In the genomic region with DNA sequence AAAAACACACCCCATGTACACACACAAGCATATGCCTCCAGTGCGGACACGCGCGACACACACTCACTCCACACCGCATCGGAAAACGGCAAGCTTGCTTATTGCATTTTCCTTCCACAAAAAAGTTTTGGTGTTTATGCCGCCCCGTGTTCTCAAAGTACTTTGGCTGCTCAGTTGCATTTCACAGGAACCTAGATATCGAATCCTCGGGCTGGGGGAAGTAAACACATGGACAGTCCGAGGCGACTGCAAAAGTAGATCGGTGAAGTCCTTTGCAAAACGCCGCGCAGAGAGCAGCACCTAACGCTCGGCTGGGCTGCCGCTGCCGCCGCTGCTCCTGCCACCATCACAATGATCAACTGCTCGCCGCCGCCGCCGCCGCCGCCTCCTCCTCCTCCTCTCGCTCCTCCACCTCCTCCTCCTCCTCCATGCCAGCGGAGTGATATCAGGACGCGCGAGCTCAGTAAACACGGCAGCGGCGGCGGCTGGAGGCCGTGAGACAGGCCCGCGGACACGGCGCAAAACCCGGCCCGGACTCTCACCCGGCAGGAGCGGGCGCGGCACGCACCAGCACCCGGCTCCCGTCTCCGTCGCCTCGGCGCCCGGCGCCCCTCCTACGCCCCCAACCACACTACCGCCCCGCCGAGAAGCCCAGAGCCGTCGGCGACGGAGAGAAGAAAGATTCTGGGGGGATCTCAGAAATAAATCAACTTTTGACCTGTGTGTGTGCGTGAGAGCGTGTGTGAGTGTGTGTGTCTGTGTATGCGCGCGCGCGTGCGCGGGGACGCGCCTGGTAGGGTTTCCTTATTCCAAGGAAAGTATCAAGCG, we compare ENCODE assay signal across 8 cellular contexts. TPM values are rescaled to one million over a fixed set of nuclear protein-coding genes. Genes with fewer than 3 reads are reported as not detected.
DNase-seq lines count a peak whose midpoint lies in the region; ATAC-seq and TF ChIP-seq lines count a peak whose summit lies in the region.

A gene (minus strand): TSS at position 441 of the 828 bp plus-strand sequence. CDS start 857 bp downstream, outside the sequence.

- H2AFZ ChIP-seq in H9 (ENCODE audit: low read length) = peak within 1 kb of the TSS; percentile 96

- no peak within 1 kb of the TSS for H3T11ph ChIP-seq in H9 (ENCODE audit: low read length)

- no peak within 1 kb of the TSS for H4K5ac ChIP-seq in H9 (ENCODE audit: insufficient read length, low read depth, low read length)

- WGBS in H9 (ENCODE audit: extremely low coverage, insufficient read length, low lambda C conversion rate) = no CpG with 5 or more reads among the region's 78 CpGs

- H3K36me3 Mint-ChIP-seq in H9 (ENCODE audit: insufficient read depth in 1 of 3, low read depth in 3 of 3) (no peaks in the 10 kb centered on the region), neural crest cell (ENCODE audit: low read depth) (no peaks in the 10 kb centered on the region)

- H3K4me1 Mint-ChIP-seq in H9 (peaks cover 15 to 18% of the 10 kb centered on the region in 2 experiments), neural crest cell (peaks cover 28% of the 10 kb centered on the region)

- no peak within 1 kb of the TSS for H4K91ac ChIP-seq in H9 (ENCODE audit: insufficient read length, low read depth, low read length)

- H3K9me3 Mint-ChIP-seq in H9 = no peaks in the 10 kb centered on the region
- no peaks in the 10 kb centered on the region for H3K9me3 Mint-ChIP-seq in neural crest cell

- H2BK5ac ChIP-seq in H9 (ENCODE audit: insufficient read length, low read length) = no peak within 1 kb of the TSS

- no peak within 1 kb of the TSS for H2AK5ac ChIP-seq in H9 (ENCODE audit: insufficient read length, low read length)

- no peaks in the 10 kb centered on the region for H3K79me2 ChIP-seq in H9 (ENCODE audit: insufficient read depth, low read length)

- TF ChIP-seq CTCF in H9 (conservative IDR thresholded peaks at IDR 0.05) = no peak
- TF ChIP-seq CTCF in NB4 (IDR thresholded peaks at IDR 0.05; ENCODE audit: low read depth, low read length) = no peak
- peak; percentile 9 for TF ChIP-seq CTCF in foreskin keratinocyte (conservative IDR thresholded peaks at IDR 0.05)
- TF ChIP-seq CTCF in neural crest cell (conservative IDR thresholded peaks at IDR 0.05) = no peak

- peak within 1 kb of the TSS; percentile 34 for H3K9ac ChIP-seq in H9 (ENCODE audit: extremely low read depth, insufficient read length, low read length)

- H2BK12ac ChIP-seq in H9 (ENCODE audit: insufficient read length, low read depth, low read length) = no peak within 1 kb of the TSS

- no peaks in the 10 kb centered on the region for H3K36me3 ChIP-seq in SJSA1

- peak; percentile 64 for ATAC-seq in foreskin keratinocyte
- peak; percentile 19 for ATAC-seq in stimulated activated naive CD8-positive, alpha-beta T cell treated with anti-CD3 and anti-CD28 coated beads, Interleukin-15, Interleukin-2, amounts not matched to agents 100 U/mL and 50 U/mL, for 24 hours

- H3K23ac ChIP-seq in H9 (ENCODE audit: insufficient read length, low read depth, low read length) = no peak within 1 kb of the TSS

- H3K27me3 Mint-ChIP-seq in H9 (ENCODE audit: low read depth) (peaks cover 4% of the 10 kb centered on the region; the same call in 1 of the 2 replicates), neural crest cell (ENCODE audit: low read depth) (peaks cover 2% of the 10 kb centered on the region)

- H3K27ac ChIP-seq in H9 (ENCODE audit: insufficient read length, low read depth, low read length) (no peak within 1 kb of the TSS), SJSA1 (peak within 1 kb of the TSS; percentile 83), foreskin keratinocyte (peak within 1 kb of the TSS; percentile 52)

- peak within 1 kb of the TSS; percentile 74 for H3K14ac ChIP-seq in H9 (ENCODE audit: insufficient read depth, low read length)

- peak; percentile 37 for TF ChIP-seq POLR2A in NB4 (IDR thresholded peaks at IDR 0.05; ENCODE audit: extremely low read depth, insufficient read length)

- peaks cover 18% of the 10 kb centered on the region for H3K23me2 ChIP-seq in H9 (ENCODE audit: insufficient read length, low read depth, low read length, poor library complexity, severe bottlenecking)

- no peak within 1 kb of the TSS for H2BK20ac ChIP-seq in H9 (ENCODE audit: low read depth, low read length, poor library complexity, severe bottlenecking)

- H3K56ac ChIP-seq in H9 (ENCODE audit: insufficient read length, low read depth, low read length) = no peak within 1 kb of the TSS

- H3K4me3 ChIP-seq in NB4 (ENCODE audit: low read depth, low read length) (peak within 1 kb of the TSS; percentile 84), SJSA1 (peak within 1 kb of the TSS; percentile 63)

- H3K4me1 ChIP-seq in H9 (ENCODE audit: insufficient read depth, low read length) = peaks cover 2% of the 10 kb centered on the region; the same call in 1 of the 2 replicates
- H3K4me1 ChIP-seq in SJSA1 (replicated peaks) = no peaks in the 10 kb centered on the region
- peaks cover 3% of the 10 kb centered on the region for H3K4me1 ChIP-seq in foreskin keratinocyte

- H3K27ac Mint-ChIP-seq in H9 (peak within 1 kb of the TSS in 2 of 3 experiments; percentile 77 to 83; a peak in 3 of 7 replicates), neural crest cell (ENCODE audit: unreplicated experiment) (peak within 1 kb of the TSS; percentile 98)

- no peak within 1 kb of the TSS for H3K18ac ChIP-seq in H9 (ENCODE audit: insufficient read length, low read depth, low read length)

- H3K4me2 ChIP-seq in H9 (ENCODE audit: insufficient read depth, insufficient read length, low read length) = peak within 1 kb of the TSS; percentile 84

- no peak within 1 kb of the TSS for H3K4ac ChIP-seq in H9 (ENCODE audit: low read depth, low read length)

- H3K79me1 ChIP-seq in H9 (ENCODE audit: insufficient read depth, low read depth, low read length, poor library complexity, severe bottlenecking) = no peaks in the 10 kb centered on the region

- H2BK120ac ChIP-seq in H9 (ENCODE audit: low read depth, low read length, poor library complexity, severe bottlenecking) = no peak within 1 kb of the TSS

- no peaks in the 10 kb centered on the region for H4K20me1 ChIP-seq in H9 (ENCODE audit: control insufficient read depth, insufficient read depth, insufficient read length)

- H3K27me3 ChIP-seq in H9 (ENCODE audit: insufficient read depth, low read length) = no peaks in the 10 kb centered on the region; the same call in 1 of the 2 replicates
- no peaks in the 10 kb centered on the region for H3K27me3 ChIP-seq in SJSA1 (replicated peaks)
- no peaks in the 10 kb centered on the region for H3K27me3 ChIP-seq in foreskin keratinocyte

- DNase-seq in COLO829 (ENCODE audit: low spot score) (peak; percentile 63), H9 (peak; percentile 89), NB4 (ENCODE audit: low read depth) (peak; percentile 95), SJSA1 (ENCODE audit: low read depth in 1 of 2, low spot score in 2 of 2) (peak; percentile 92 to 95), foreskin keratinocyte (peak; percentile 84 to 93), neural crest cell (ENCODE audit: low read depth, low spot score) (peak; percentile 93)
- DNase-seq in activated naive CD4-positive, alpha-beta T cell (lab: John Stamatoyannopoulos, UW) = peak; percentile 30 to 79 (median 66)
- peak; percentile 87 for DNase-seq in stimulated activated naive CD8-positive, alpha-beta T cell treated with anti-CD3 and anti-CD28 coated beads, Interleukin-15, Interleukin-2, amounts not matched to agents 100 U/mL and 50 U/mL, for 24 hours

- no peak within 1 kb of the TSS for H4K8ac ChIP-seq in H9 (replicated peaks; ENCODE audit: insufficient read length, low read depth, low read length)

- H3K9me3 ChIP-seq in H9 (ENCODE audit: control insufficient read depth, low read depth, low read length) = no peaks in the 10 kb centered on the region
- H3K9me3 ChIP-seq in SJSA1 (replicated peaks) = no peaks in the 10 kb centered on the region

- H2BK15ac ChIP-seq in H9 (ENCODE audit: low read depth, low read length) = no peak within 1 kb of the TSS

- H3K4me3 Mint-ChIP-seq in H9 (peak within 1 kb of the TSS; percentile 89 to 91), neural crest cell (peak within 1 kb of the TSS; percentile 100)

RNA-seq across cellular contexts. Expression of the gene that starts here (rescaled TPM):
- 3.9 and 4.1 TPM in 2 replicates for total RNA-seq in H9 (2021)
- total RNA-seq in SJSA1 (2014; rRNA removed; shearing (Covaris generic)) = 0.53 and 1.8 TPM in 2 replicates
- 0.35 and 0.61 TPM in 2 replicates for total RNA-seq in foreskin keratinocyte
- 0.09 and 0.19 TPM in 2 replicates for polyA plus RNA-seq in foreskin keratinocyte
- 21.8 and 22.2 TPM in 2 replicates for total RNA-seq in neural crest cell

Comparison
In these comparisons a context has a peak if more than half of its experiments do, and no peak if none do; other contexts are left out.
1. Peak in DNase-seq, ATAC-seq and H3K27ac ChIP-seq in foreskin keratinocyte; RNA of the gene not detected or under 1 TPM.